In the genomic region with DNA sequence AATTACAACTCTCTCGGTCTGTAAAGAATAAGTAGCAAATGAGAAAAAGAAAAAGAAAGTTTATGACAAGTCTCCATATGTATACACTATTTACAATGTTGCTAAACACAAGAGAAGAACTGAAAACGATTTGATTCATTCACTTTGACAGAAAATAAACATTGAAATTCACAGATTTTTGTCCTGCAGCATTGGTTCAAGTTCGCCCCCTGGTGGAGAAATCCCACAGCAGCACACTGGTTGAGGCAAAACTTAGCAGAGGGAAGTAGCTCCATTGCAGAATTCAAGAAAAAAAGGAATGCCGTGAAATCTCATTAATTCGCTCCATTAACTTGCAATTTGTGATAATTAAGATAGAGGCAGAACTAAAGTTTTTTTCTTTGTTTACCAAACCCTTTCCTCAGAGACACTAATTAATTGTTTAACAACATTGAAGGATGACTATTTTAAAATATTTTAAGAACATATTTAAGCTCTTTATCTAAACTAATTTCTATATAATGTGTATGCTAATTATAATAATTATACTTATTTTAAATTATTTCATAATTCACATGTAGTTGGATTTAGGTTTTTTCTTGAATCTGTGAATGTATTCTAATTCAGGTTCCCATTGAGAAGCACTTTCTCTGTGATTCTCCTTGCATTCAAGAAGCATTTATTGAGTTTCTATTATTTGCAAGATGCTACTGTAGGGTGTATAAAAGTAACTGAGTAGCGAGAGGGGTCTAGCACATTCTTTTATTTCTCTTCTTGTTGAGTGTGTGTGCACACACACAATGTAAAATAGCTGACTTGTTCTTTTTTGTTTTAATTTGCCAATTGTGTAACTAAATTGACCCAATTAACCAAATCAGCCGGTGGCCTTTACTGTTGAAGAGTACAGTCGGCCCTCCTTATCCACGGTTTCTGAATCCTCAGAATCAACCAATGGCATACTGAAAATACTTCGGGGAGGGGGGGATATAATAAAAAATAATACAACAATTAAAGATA, we compare ENCODE assay signal across 8 cellular contexts.
DNase-seq lines count a peak whose midpoint lies in the region; ATAC-seq and TF ChIP-seq lines count a peak whose summit lies in the region.

No MANE protein-coding gene starts in this region.

- H3K27me3 Mint-ChIP-seq in activated naive CD4-positive, alpha-beta T cell treated with anti-CD3 and anti-CD28 coated beads, Interleukin-2, amount 10 ng/mL, durations not matched to agents 7 days and 5 days = peaks cover 15% of the 10 kb centered on the region

- TF ChIP-seq CTCF in cardiac muscle cell (IDR thresholded peaks at IDR 0.05; ENCODE audit: low read depth, low read length) (peak; percentile 98), psoas muscle (IDR thresholded peaks at IDR 0.05) (peak; percentile 96)

- no peak overlapping the region for H3K4me3 Mint-ChIP-seq in activated naive CD4-positive, alpha-beta T cell treated with anti-CD3 and anti-CD28 coated beads, Interleukin-2, amount 10 ng/mL, durations not matched to agents 7 days and 5 days

- 38 to 44% (median 42%) methylated on average over 10 of the region's 10 CpGs for WGBS in psoas muscle, 3 donors

- DNase-seq in cardiac muscle cell (ENCODE audit: low read depth in 1 of 2, low spot score in 1 of 2) = peak; percentile 71 to 79
- DNase-seq in Right ventricle myocardium inferior (ENCODE audit: missing footprints) = no peak
- peak; percentile 55 to 67 for DNase-seq in SJSA1 (ENCODE audit: low read depth in 1 of 2, low spot score in 2 of 2)
- peak; percentile 71 for DNase-seq in activated naive CD4-positive, alpha-beta T cell treated with anti-CD3 and anti-CD28 coated beads, Interleukin-2, amount 10 ng/mL, durations not matched to agents 7 days and 5 days
- DNase-seq in glomerular visceral epithelial cell (ENCODE audit: extremely low spot score) = peak; percentile 68
- DNase-seq in psoas muscle = peak; percentile 58 to 69

- no peaks in the 10 kb centered on the region for H3K9me3 Mint-ChIP-seq in activated naive CD4-positive, alpha-beta T cell treated with anti-CD3 and anti-CD28 coated beads, Interleukin-2, amount 10 ng/mL, durations not matched to agents 7 days and 5 days

- CTCF ChIA-PET in activated naive CD4-positive, alpha-beta T cell treated with anti-CD3 and anti-CD28 coated beads, Interleukin-2, amount 10 ng/mL, durations not matched to agents 7 days and 5 days (lab: Charles Lee) = interaction anchor here (0.7 to 5.1 kb wide), 20 partner anchors 8 to 659 kb away, joined by 3 to 58 read pairs (median 4); no protein-coding TSS in a partner anchor

- no peak overlapping the region for H3K27ac Mint-ChIP-seq in activated naive CD4-positive, alpha-beta T cell treated with anti-CD3 and anti-CD28 coated beads, Interleukin-2, amount 10 ng/mL, durations not matched to agents 7 days and 5 days

- no peaks in the 10 kb centered on the region for H3K36me3 Mint-ChIP-seq in activated naive CD4-positive, alpha-beta T cell treated with anti-CD3 and anti-CD28 coated beads, Interleukin-2, amount 10 ng/mL, durations not matched to agents 7 days and 5 days

- no peak overlapping the region for H3K4me3 ChIP-seq in cardiac muscle cell
- no peak overlapping the region for H3K4me3 ChIP-seq in SJSA1
- H3K4me3 ChIP-seq in psoas muscle = no peak overlapping the region

- H3K4me1 Mint-ChIP-seq in activated naive CD4-positive, alpha-beta T cell treated with anti-CD3 and anti-CD28 coated beads, Interleukin-2, amount 10 ng/mL, durations not matched to agents 7 days and 5 days = no peaks in the 10 kb centered on the region

- H3K4me1 ChIP-seq in cardiac muscle cell (ENCODE audit: low read depth) (no peaks in the 10 kb centered on the region), SJSA1 (replicated peaks) (no peaks in the 10 kb centered on the region), psoas muscle (peaks cover 5% of the 10 kb centered on the region)

- H3K27ac ChIP-seq in cardiac muscle cell (no peak overlapping the region), SJSA1 (no peak overlapping the region), psoas muscle (peak overlapping the region; percentile 28)

- H3K27me3 ChIP-seq in cardiac muscle cell (no peaks in the 10 kb centered on the region), SJSA1 (replicated peaks) (peaks cover 9% of the 10 kb centered on the region; the same call in 1 of the 2 replicates), psoas muscle (ENCODE audit: insufficient read depth in 3 of 3, low read length in 2 of 3) (no peaks in the 10 kb centered on the region)

- ATAC-seq in Right ventricle myocardium inferior (no peak), HG03469 (IDR thresholded peaks at IDR 0.05; ENCODE audit: unreplicated experiment) (peak; percentile 52), psoas muscle (peak in 2 of 4 donors; percentile 44 to 49), HG03025 (IDR thresholded peaks at IDR 0.05; ENCODE audit: low FRiP score, unreplicated experiment) (no peak)

- H3K9me3 ChIP-seq in cardiac muscle cell (ENCODE audit: low read depth) = no peaks in the 10 kb centered on the region
- H3K9me3 ChIP-seq in SJSA1 (replicated peaks) = no peaks in the 10 kb centered on the region
- no peaks in the 10 kb centered on the region for H3K9me3 ChIP-seq in psoas muscle

- intact Hi-C loops in Right ventricle myocardium inferior (cut with DNase I) = loop anchor here (1.0 kb wide), 1 partner anchor 109 kb away; no protein-coding TSS in a partner anchor
- intact Hi-C loops in psoas muscle (cut with DNase I) = loop anchor here (1.0 to 10.0 kb wide), 3 partner anchors 109 to 1564 kb away; no protein-coding TSS in a partner anchor

- no peaks in the 10 kb centered on the region for H3K36me3 ChIP-seq in cardiac muscle cell
- H3K36me3 ChIP-seq in SJSA1 = no peaks in the 10 kb centered on the region
- H3K36me3 ChIP-seq in psoas muscle (ENCODE audit: insufficient read depth in 1 of 2, low read depth in 1 of 2) = peaks cover 5 to 44% of the 10 kb centered on the region in 2 donors
